Comparison of ENCODE assay signal across 32 cellular contexts in genomic region chr11:119288219-119288618, GRCh38. TPM values are rescaled to one million over a fixed set of nuclear protein-coding genes. Genes with fewer than 3 reads are reported as not detected.
"Had no signal": no experiment of that assay in that cellular context is flagged by ENCODE, and none has a peak within 500 bp of the region (broad histone marks: within the 10 kb centered on the region; RNA-seq: fewer than 3 reads in every experiment).

No MANE protein-coding gene starts in this region.

- DNase-seq: islet precursor cell; left ventricle myocardium inferior; mesendoderm; naive thymus-derived CD4-positive, alpha-beta T cell; ovary; posterior cingulate gyrus; retina; right cardiac atrium; stimulated activated CD4-positive, alpha-beta T cell treated with anti-CD3 and anti-CD28 coated beads, Interleukin-12 subunit alpha, Interleukin-12 subunit beta, amount 100 ng/mL, for 4 hours; stimulated activated CD4-positive, alpha-beta T cell treated with anti-CD3 and anti-CD28 coated beads, Interleukin-15, amount 100 ng/mL, for 24 hours; stimulated activated CD4-positive, alpha-beta T cell treated with anti-CD3 and anti-CD28 coated beads, Interleukin-2, amount 100 ng/mL, for 24 hours; stimulated activated CD4-positive, alpha-beta T cell treated with anti-CD3 and anti-CD28 coated beads, Interleukin-4, amount 100 ng/mL, for 1 hour; stimulated activated naive B cell treated with anti-CD40 and anti-IgM and Interleukin-4, amounts not matched to agents 10 μg/mL and 1 μg/mL and 100 μg/mL, for 72 hours; stimulated activated naive CD8-positive, alpha-beta T cell treated with anti-CD3 and anti-CD28 coated beads, Interleukin-15, Interleukin-2, amounts not matched to agents 100 U/mL and 50 U/mL, for 24 hours; stomach; tibial artery; uterus had no signal

- H3K27me3 ChIP-seq: ovary, stomach, suprapubic skin, tibial artery, uterus had no signal

- H3K27ac ChIP-seq: left ventricle myocardium inferior, ovary, prostate gland, skin epidermis, stomach, suprapubic skin, thoracic aorta, tibial artery, uterus had no signal

- H3K4me3 ChIP-seq: left ventricle myocardium inferior, lung, ovary, prostate gland, skin epidermis, stomach, suprapubic skin, thoracic aorta, tibial artery, uterus had no signal

- H3K36me3 ChIP-seq: ovary, prostate gland, uterus had no signal

- H3K4me1 ChIP-seq: left ventricle myocardium inferior, prostate gland, suprapubic skin, uterus had no signal

- H3K9me3 ChIP-seq: ovary, prostate gland, thoracic aorta, uterus had no signal

- ATAC-seq: naive thymus-derived CD4-positive, alpha-beta T cell; natural killer cell treated with Interleukin-12 subunit alpha and Interleukin-12 subunit beta and Interleukin-15 and Interleukin-18, amount 100 ng/mL, for 72 hours; right cardiac atrium; sciatic nerve; stimulated activated naive B cell treated with anti-CD40 and anti-IgM and Interleukin-4, amounts not matched to agents 10 μg/mL and 1 μg/mL and 100 μg/mL, for 72 hours; stimulated activated naive CD8-positive, alpha-beta T cell treated with anti-CD3 and anti-CD28 coated beads, Interleukin-15, Interleukin-2, amounts not matched to agents 100 U/mL and 50 U/mL, for 24 hours had no signal

RNA-seq across cellular contexts. Expression of gene C1QTNF5, which starts 52.5 kb away (rescaled TPM):
- total RNA-seq: mononuclear cell; naive thymus-derived CD4-positive, alpha-beta T cell; natural killer cell treated with Interleukin-12 subunit alpha and Interleukin-12 subunit beta and Interleukin-15 and Interleukin-18, amount 100 ng/mL, for 72 hours had no signal
- polyA plus RNA-seq: naive thymus-derived CD4-positive, alpha-beta T cell; neural cell had no signal

RNA-seq across cellular contexts. Expression of gene MFRP, which starts 58.3 kb away (rescaled TPM):
- total RNA-seq: kidney epithelial cell; left ventricle myocardium inferior; lower leg skin; lung; mesothelial cell of epicardium; mononuclear cell; naive thymus-derived CD4-positive, alpha-beta T cell; natural killer cell treated with Interleukin-12 subunit alpha and Interleukin-12 subunit beta and Interleukin-15 and Interleukin-18, amount 100 ng/mL, for 72 hours; omental fat pad; prostate gland; sciatic nerve; stomach; subcutaneous adipose tissue; ureter had no signal
- polyA plus RNA-seq: lung; naive thymus-derived CD4-positive, alpha-beta T cell; neural cell; ovary; stomach had no signal
